ENCODE assay signal across 34 cellular contexts in genomic region chr2:115190459-115190858, GRCh38.
"Had no signal": no experiment of that assay in that cellular context is flagged by ENCODE, and none has a peak within 500 bp of the region (broad histone marks: within the 10 kb centered on the region; RNA-seq: fewer than 3 reads in every experiment).

No MANE protein-coding gene starts in this region.

- H3K4me1 ChIP-seq: ascending aorta, Peyer's patch had no signal

- H3K4me1 Mint-ChIP-seq: activated CD4-positive, alpha-beta memory T cell treated with anti-CD3 and anti-CD28 coated beads, Interleukin-2, amount 10 ng/mL, durations not matched to agents 7 days and 5 days; activated CD8-positive, alpha-beta memory T cell treated with anti-CD3 and anti-CD28 coated beads, Interleukin-2, amount 10 ng/mL, durations not matched to agents 7 days and 5 days; activated naive CD8-positive, alpha-beta T cell treated with anti-CD3 and anti-CD28 coated beads for 36 hours; T-cell; T-helper 17 cell had no signal

- H3K27ac ChIP-seq: ascending aorta, Peyer's patch, VCaP had no signal

- H3K9me3 ChIP-seq: ascending aorta, Peyer's patch had no signal

- H3K27me3 Mint-ChIP-seq: activated CD4-positive, alpha-beta memory T cell treated with anti-CD3 and anti-CD28 coated beads, Interleukin-2, amount 10 ng/mL, durations not matched to agents 7 days and 5 days; activated CD8-positive, alpha-beta memory T cell treated with anti-CD3 and anti-CD28 coated beads, Interleukin-2, amount 10 ng/mL, durations not matched to agents 7 days and 5 days; activated naive CD8-positive, alpha-beta T cell treated with anti-CD3 and anti-CD28 coated beads for 36 hours; IgD-negative memory B cell; T-cell; T-helper 17 cell had no signal

- H3K4me3 ChIP-seq: ascending aorta, Peyer's patch had no signal

- DNase-seq: activated CD4-positive, alpha-beta memory T cell treated with anti-CD3 and anti-CD28 coated beads, Interleukin-2, amount 10 ng/mL, durations not matched to agents 7 days and 5 days; activated CD4-positive, alpha-beta T cell treated with anti-CD3 and anti-CD28 coated beads for 1 hour; activated CD4-positive, alpha-beta T cell treated with anti-CD3 and anti-CD28 coated beads for 48 hours; activated CD4-positive, CD25-positive, alpha-beta regulatory T cell; activated CD8-positive, alpha-beta memory T cell treated with anti-CD3 and anti-CD28 coated beads for 24 hours; activated CD8-positive, alpha-beta memory T cell treated with anti-CD3 and anti-CD28 coated beads, Interleukin-2, amount 10 ng/mL, durations not matched to agents 7 days and 5 days; activated CD8-positive, alpha-beta memory T cell treated with anti-CD3 and anti-CD28 coated beads, Interleukin-2, amount 50 U/mL, for 48 hours; activated effector memory CD4-positive, alpha-beta T cell treated with Interleukin-2 at 50 U/mL for 16 hours; activated naive CD4-positive, alpha-beta T cell treated with anti-CD3 and anti-CD28 coated beads, Interleukin-2, amount 50 U/mL, for 16 hours; activated naive CD8-positive, alpha-beta T cell treated with anti-CD3 and anti-CD28 coated beads for 36 hours; activated T-cell treated with anti-CD3 and anti-CD28 coated beads, Interleukin-2, amount 50 U/mL, for 48 hours; amniotic stem cell; Karpas-422; KBM-7; NCI-H1048; NCI-H1417; NCI-H146; NCI-H187; NCI-H2081; NCI-H2171 treated with DMSO at 0.1 percent for 48 hours; NCI-H2227 treated with DMSO at 0.1 percent for 48 hours; NCI-H446; NCI-H510A treated with DMSO at 0.1 percent for 48 hours; NCI-H748 treated with DMSO at 0.1 percent for 48 hours; PC-3; Peyer's patch; RPMI8226; SHP77 treated with DMSO at 0.1 percent for 48 hours; T-cell; T-helper 17 cell; T-helper 9 cell had no signal

- H3K36me3 Mint-ChIP-seq: activated CD8-positive, alpha-beta memory T cell treated with anti-CD3 and anti-CD28 coated beads, Interleukin-2, amount 10 ng/mL, durations not matched to agents 7 days and 5 days; activated naive CD8-positive, alpha-beta T cell treated with anti-CD3 and anti-CD28 coated beads for 36 hours; IgD-negative memory B cell; T-cell had no signal

- H3K27ac Mint-ChIP-seq: activated CD4-positive, alpha-beta memory T cell treated with anti-CD3 and anti-CD28 coated beads, Interleukin-2, amount 10 ng/mL, durations not matched to agents 7 days and 5 days; activated CD8-positive, alpha-beta memory T cell treated with anti-CD3 and anti-CD28 coated beads, Interleukin-2, amount 10 ng/mL, durations not matched to agents 7 days and 5 days; activated naive CD8-positive, alpha-beta T cell treated with anti-CD3 and anti-CD28 coated beads for 36 hours; IgD-negative memory B cell; T-cell; T-helper 17 cell had no signal

- H3K4me3 Mint-ChIP-seq: activated CD4-positive, alpha-beta memory T cell treated with anti-CD3 and anti-CD28 coated beads, Interleukin-2, amount 10 ng/mL, durations not matched to agents 7 days and 5 days; activated CD8-positive, alpha-beta memory T cell treated with anti-CD3 and anti-CD28 coated beads, Interleukin-2, amount 10 ng/mL, durations not matched to agents 7 days and 5 days; activated naive CD8-positive, alpha-beta T cell treated with anti-CD3 and anti-CD28 coated beads for 36 hours; IgD-negative memory B cell; T-cell; T-helper 17 cell had no signal

- H3K36me3 ChIP-seq: ascending aorta, Peyer's patch had no signal

- H3K27me3 ChIP-seq: ascending aorta, Peyer's patch had no signal
